ENCODE assay signal across 18 cellular contexts in genomic region chr13:87052731-87053130, GRCh38.
DNase-seq lines count a peak whose midpoint lies in the region; ATAC-seq, FAIRE-seq and TF ChIP-seq lines count a peak whose summit lies in the region.
"Had no signal": no experiment of that assay in that cellular context is flagged by ENCODE, and none has a peak within 500 bp of the region (broad histone marks: within the 10 kb centered on the region; RNA-seq: fewer than 3 reads in every experiment).

No MANE protein-coding gene starts in this region.

- no peak for FAIRE-seq in astrocyte (lab: Jason Lieb, UNC)
- FAIRE-seq: K562 had no signal

- H4K20me1 ChIP-seq in GM23248 (ENCODE audit: insufficient read depth) (no peaks in the 10 kb centered on the region), astrocyte (ENCODE audit: insufficient read depth, low read length) (no peaks in the 10 kb centered on the region)

- H3K4me1 ChIP-seq in GM23248 (ENCODE audit: insufficient read depth) (peaks cover 6% of the 10 kb centered on the region), astrocyte (ENCODE audit: insufficient read depth, low read length) (no peaks in the 10 kb centered on the region)
- H3K4me1 ChIP-seq: BE2C, Peyer's patch, SJCRH30 had no signal

- DNase-seq in GM23248, result peak; percentile 62
- peak; percentile 44 for DNase-seq in LHCN-M2 (ENCODE audit: low read depth)
- peak; percentile 56 for DNase-seq in astrocyte (ENCODE audit: low read depth)
- DNase-seq in fibroblast of pulmonary artery (ENCODE audit: low read depth), result peak; percentile 4
- DNase-seq in NCI-H2171 treated with DMSO at 0.1 percent for 48 hours (lab: John Stamatoyannopoulos, UW), result no peak
- DNase-seq: BE2C; CD8-positive, alpha-beta memory T cell; MM.1S; NCI-H1105; NCI-H187 treated with DMSO at 0.1 percent for 48 hours; NCI-H2171; NCI-H510A; NCI-H82; Peyer's patch; SJCRH30 had no signal

- H3K4me3 ChIP-seq in GM23248 (no peak overlapping the region), astrocyte (ENCODE audit: insufficient read depth, low read depth, low read length) (no peak overlapping the region), fibroblast of pulmonary artery (replicated peaks; ENCODE audit: low read depth, low read length) (no peak overlapping the region)
- H3K4me3 ChIP-seq: K562, Peyer's patch, SJCRH30 had no signal

- in situ Hi-C loops in GM23248 (cut with MboI), result no loop called here

- no peaks in the 10 kb centered on the region for H3K27me3 Mint-ChIP-seq in astrocyte (ENCODE audit: low read depth, unreplicated experiment)
- no peaks in the 10 kb centered on the region for H3K27me3 Mint-ChIP-seq in stimulated activated memory B cell treated with anti-CD40 and anti-IgM and Interleukin-4, amounts not matched to agents 10 μg/mL and 1 μg/mL and 100 μg/mL, for 72 hours
- H3K27me3 Mint-ChIP-seq: CD8-positive, alpha-beta memory T cell had no signal

- TF ChIP-seq CTCF in astrocyte (IDR thresholded peaks at IDR 0.05; ENCODE audit: insufficient read depth, low read depth, low read length) (no peak), fibroblast of pulmonary artery (IDR thresholded peaks at IDR 0.05; ENCODE audit: low read length, missing control alignments) (no peak)

- no peaks in the 10 kb centered on the region for H3K27me3 ChIP-seq in GM23248 (replicated peaks; ENCODE audit: insufficient read depth)
- no peaks in the 10 kb centered on the region for H3K27me3 ChIP-seq in astrocyte (ENCODE audit: insufficient read depth, low read length)
- H3K27me3 ChIP-seq: BE2C, Peyer's patch, SJCRH30 had no signal

- H3K27ac ChIP-seq in GM23248, result no peak overlapping the region
- no peak overlapping the region for H3K27ac ChIP-seq in astrocyte (ENCODE audit: low read depth, low read length)
- H3K27ac ChIP-seq: Peyer's patch, SJCRH30 had no signal

- H3K4me3 Mint-ChIP-seq in astrocyte (ENCODE audit: unreplicated experiment), result no peak overlapping the region
- H3K4me3 Mint-ChIP-seq in stimulated activated memory B cell treated with anti-CD40 and anti-IgM and Interleukin-4, amounts not matched to agents 10 μg/mL and 1 μg/mL and 100 μg/mL, for 72 hours, result no peak overlapping the region
- H3K4me3 Mint-ChIP-seq: CD8-positive, alpha-beta memory T cell had no signal

- H3K9me2 ChIP-seq in GM23248 (ENCODE audit: insufficient read depth), result no peaks in the 10 kb centered on the region

- no peak overlapping the region for H3K27ac Mint-ChIP-seq in astrocyte (ENCODE audit: unreplicated experiment)
- no peak overlapping the region for H3K27ac Mint-ChIP-seq in stimulated activated memory B cell treated with anti-CD40 and anti-IgM and Interleukin-4, amounts not matched to agents 10 μg/mL and 1 μg/mL and 100 μg/mL, for 72 hours

- H3K4me2 ChIP-seq in GM23248 (ENCODE audit: unreplicated experiment) (no peak overlapping the region), astrocyte (ENCODE audit: low read length) (no peak overlapping the region)

- no peaks in the 10 kb centered on the region for H3K4me1 Mint-ChIP-seq in astrocyte (ENCODE audit: low read depth, unreplicated experiment)
- no peaks in the 10 kb centered on the region for H3K4me1 Mint-ChIP-seq in stimulated activated memory B cell treated with anti-CD40 and anti-IgM and Interleukin-4, amounts not matched to agents 10 μg/mL and 1 μg/mL and 100 μg/mL, for 72 hours
- H3K4me1 Mint-ChIP-seq: CD8-positive, alpha-beta memory T cell had no signal

- no peaks in the 10 kb centered on the region for H3K9me3 ChIP-seq in GM23248 (ENCODE audit: low read depth)
- H3K9me3 ChIP-seq in astrocyte (ENCODE audit: insufficient read depth, low read depth, low read length), result no peaks in the 10 kb centered on the region
- H3K9me3 ChIP-seq: BE2C, Peyer's patch, SJCRH30 had no signal

- no peaks in the 10 kb centered on the region for H3K36me3 Mint-ChIP-seq in astrocyte (ENCODE audit: low read depth, unreplicated experiment)
- no peaks in the 10 kb centered on the region for H3K36me3 Mint-ChIP-seq in stimulated activated memory B cell treated with anti-CD40 and anti-IgM and Interleukin-4, amounts not matched to agents 10 μg/mL and 1 μg/mL and 100 μg/mL, for 72 hours
- H3K36me3 Mint-ChIP-seq: CD8-positive, alpha-beta memory T cell had no signal

- no peak for ATAC-seq in stimulated activated memory B cell treated with anti-CD40 and anti-IgM and Interleukin-4, amounts not matched to agents 10 μg/mL and 1 μg/mL and 100 μg/mL, for 72 hours
- no peak for ATAC-seq in HG02623 (IDR thresholded peaks at IDR 0.05; ENCODE audit: unreplicated experiment)
- ATAC-seq: K562 had no signal

- H3K79me2 ChIP-seq in GM23248 (ENCODE audit: insufficient read depth) (no peaks in the 10 kb centered on the region), astrocyte (ENCODE audit: insufficient read depth, low read length) (no peaks in the 10 kb centered on the region)

- H3K9ac ChIP-seq in GM23248 (no peak overlapping the region), astrocyte (ENCODE audit: low read length) (no peak overlapping the region)

- WGBS in GM23248 (ENCODE audit: low coverage in 1 of 2, low lambda C conversion rate in 2 of 2, missing lambda C conversion rate in 2 of 2), 2 experiments, result 17 to 31% methylated on average over 4 of the region's 4 CpGs

- peak overlapping the region; percentile 14; the same call in 1 of the 2 replicates for H2AFZ ChIP-seq in GM23248
- no peak overlapping the region for H2AFZ ChIP-seq in astrocyte (ENCODE audit: low read depth, low read length)

- H3K36me3 ChIP-seq in GM23248 (ENCODE audit: low read depth) (no peaks in the 10 kb centered on the region), astrocyte (ENCODE audit: insufficient read depth, low read length) (no peaks in the 10 kb centered on the region)
- H3K36me3 ChIP-seq: BE2C, Peyer's patch, SJCRH30 had no signal

- 0 out of 2 replicates have a peak, but pooled peaks cover 12% of the 10 kb centered on the region for H3F3A ChIP-seq in GM23248 (ENCODE audit: insufficient read depth)

- H3K9me3 Mint-ChIP-seq in astrocyte (ENCODE audit: unreplicated experiment), result no peaks in the 10 kb centered on the region
- peaks cover 10% of the 10 kb centered on the region for H3K9me3 Mint-ChIP-seq in stimulated activated memory B cell treated with anti-CD40 and anti-IgM and Interleukin-4, amounts not matched to agents 10 μg/mL and 1 μg/mL and 100 μg/mL, for 72 hours
